Comparison of ENCODE assay signal across 10 cellular contexts in genomic region chr16:15996432-15997109, GRCh38. TPM values are rescaled to one million over a fixed set of nuclear protein-coding genes. Genes with fewer than 3 reads are reported as not detected.
DNase-seq lines count a peak whose midpoint lies in the region; ATAC-seq and TF ChIP-seq lines count a peak whose summit lies in the region.
"Had no signal": no experiment of that assay in that cellular context is flagged by ENCODE, and none has a peak within 500 bp of the region (broad histone marks: within the 10 kb centered on the region; RNA-seq: fewer than 3 reads in every experiment).

No MANE protein-coding gene starts in this region.

- no peaks in the 10 kb centered on the region for H3K36me3 ChIP-seq in muscle layer of duodenum (ENCODE audit: control insufficient read depth in 1 of 2, insufficient read depth in 2 of 2, low read length in 2 of 2)

- no peak for TF ChIP-seq CTCF in AG09309 (IDR thresholded peaks at IDR 0.05; ENCODE audit: control insufficient read depth, insufficient read depth, low read depth, low read length, missing control alignments)

- no peaks in the 10 kb centered on the region for H3K27me3 ChIP-seq in muscle layer of duodenum (ENCODE audit: low read depth, low read length)
- H3K27me3 ChIP-seq: neutrophil had no signal

- peaks cover 38% of the 10 kb centered on the region for H3K36me3 Mint-ChIP-seq in stimulated activated effector memory CD8-positive, alpha-beta T cell treated with anti-CD3 and anti-CD28 coated beads, Interleukin-12 subunit alpha, Interleukin-12 subunit beta, amount 100 ng/mL, for 72 hours
- H3K36me3 Mint-ChIP-seq in immature natural killer cell: no peaks in the 10 kb centered on the region

- no peaks in the 10 kb centered on the region for H3K9me3 Mint-ChIP-seq in stimulated activated effector memory CD8-positive, alpha-beta T cell treated with anti-CD3 and anti-CD28 coated beads, Interleukin-12 subunit alpha, Interleukin-12 subunit beta, amount 100 ng/mL, for 72 hours
- no peaks in the 10 kb centered on the region for H3K9me3 Mint-ChIP-seq in immature natural killer cell

- H3K4me3 ChIP-seq in AG09309 (ENCODE audit: control insufficient read depth, low read depth, low read length) (no peak overlapping the region), muscle layer of duodenum (ENCODE audit: low read depth in 1 of 2, low read length in 2 of 2) (no peak overlapping the region)

- H3K4me1 ChIP-seq in muscle layer of duodenum (ENCODE audit: control insufficient read depth in 1 of 2, insufficient read depth in 2 of 2, low read length in 2 of 2): peaks cover 18 to 37% of the 10 kb centered on the region in 2 donors

- H3K27ac ChIP-seq in muscle layer of duodenum (ENCODE audit: low read length): peak overlapping the region; percentile 56
- H3K27ac ChIP-seq: KMS-11, neutrophil had no signal

- H3K27ac Mint-ChIP-seq in stimulated activated effector memory CD8-positive, alpha-beta T cell treated with anti-CD3 and anti-CD28 coated beads, Interleukin-12 subunit alpha, Interleukin-12 subunit beta, amount 100 ng/mL, for 72 hours: no peak overlapping the region
- H3K27ac Mint-ChIP-seq in immature natural killer cell: peak overlapping the region in 2 of 6 donors; percentile 45 to 57

- peaks cover 55% of the 10 kb centered on the region for H3K4me1 Mint-ChIP-seq in stimulated activated effector memory CD8-positive, alpha-beta T cell treated with anti-CD3 and anti-CD28 coated beads, Interleukin-12 subunit alpha, Interleukin-12 subunit beta, amount 100 ng/mL, for 72 hours
- peaks cover 10 to 11% of the 10 kb centered on the region in 2 donors for H3K4me1 Mint-ChIP-seq in immature natural killer cell

- peak; percentile 52 for DNase-seq in AG09309 (ENCODE audit: low read depth)
- peak; percentile 67 for DNase-seq in HuH-7.5 (ENCODE audit: low spot score)
- DNase-seq in dermis microvascular lymphatic vessel endothelial cell (ENCODE audit: low read depth in 2 of 2): peak; percentile 64 to 84
- no peak for DNase-seq in stimulated activated effector memory CD8-positive, alpha-beta T cell treated with anti-CD3 and anti-CD28 coated beads, Interleukin-12 subunit alpha, Interleukin-12 subunit beta, amount 100 ng/mL, for 72 hours (ENCODE audit: low spot score in 2 of 2)
- no peak for DNase-seq in germinal center (ENCODE audit: low spot score)
- no peak for DNase-seq in immature natural killer cell
- DNase-seq in GF-D8 (lab: John Stamatoyannopoulos, UW): no peak

- peaks cover 0 to 2% (median 0%) of the 10 kb centered on the region in 3 donors for H3K27me3 Mint-ChIP-seq in immature natural killer cell (ENCODE audit: low read depth in 3 of 3)

- no peaks in the 10 kb centered on the region for H3K9me3 ChIP-seq in muscle layer of duodenum (ENCODE audit: control insufficient read depth in 1 of 2, low read length in 2 of 2)
- H3K9me3 ChIP-seq: neutrophil had no signal

- no peak overlapping the region for H3K4me3 Mint-ChIP-seq in stimulated activated effector memory CD8-positive, alpha-beta T cell treated with anti-CD3 and anti-CD28 coated beads, Interleukin-12 subunit alpha, Interleukin-12 subunit beta, amount 100 ng/mL, for 72 hours
- H3K4me3 Mint-ChIP-seq in immature natural killer cell: no peak overlapping the region

- ATAC-seq in stimulated activated effector memory CD8-positive, alpha-beta T cell treated with anti-CD3 and anti-CD28 coated beads, Interleukin-12 subunit alpha, Interleukin-12 subunit beta, amount 100 ng/mL, for 72 hours: no peak

RNA-seq across cellular contexts. Expression of gene ABCC1, which starts 47.2 kb away (rescaled TPM):
- total RNA-seq in dermis microvascular lymphatic vessel endothelial cell: 16.6 and 35.7 TPM in 2 replicates
- polyA plus RNA-seq in immature natural killer cell: 1 to 10 TPM; 2.3 to 3.6 (median 2.3) TPM

Comparison
In these comparisons a context has a peak if more than half of its experiments do, and no peak if none do; other contexts are left out.
1. DNase-seq: peak in AG09309 (single experiment), HuH-7.5 (single experiment) and dermis microvascular lymphatic vessel endothelial cell (2 of 2); none in stimulated activated effector memory CD8-positive, alpha-beta T cell treated with anti-CD3 and anti-CD28 coated beads, Interleukin-12 subunit alpha, Interleukin-12 subunit beta, amount 100 ng/mL, for 72 hours (0 of 2), germinal center (single experiment), immature natural killer cell (0 of 3) and GF-D8 (single experiment).